8 cellular contexts compared by ENCODE assay signal in genomic region chr4:56435001-56435747, GRCh38. TPM values are rescaled to one million over a fixed set of nuclear protein-coding genes. Genes with fewer than 3 reads are reported as not detected.
DNase-seq lines count a peak whose midpoint lies in the region; ATAC-seq lines count a peak whose summit lies in the region.

Gene PPAT, minus strand, starts transcription at chr4:56435615. Its CDS starts 138 bp downstream, at chr4:56435477.

- H3K27ac Mint-ChIP-seq in effector memory CD8-positive, alpha-beta T cell, result peak within 1 kb of the TSS; percentile 77 to 80

- H3K4me1 ChIP-seq in mesendoderm (ENCODE audit: control insufficient read depth, low read depth, low read length), result peaks cover 4% of the 10 kb centered on the region

- H3K18ac ChIP-seq in mesendoderm (ENCODE audit: low read length), result peak within 1 kb of the TSS; percentile 97

- peak within 1 kb of the TSS; percentile 95 for H3K4me3 ChIP-seq in mesendoderm (ENCODE audit: low read length)

- no peaks in the 10 kb centered on the region for H3K79me1 ChIP-seq in mesendoderm (ENCODE audit: low read length)

- H2BK5ac ChIP-seq in mesendoderm (ENCODE audit: low read length), result peak within 1 kb of the TSS; percentile 81

- peak within 1 kb of the TSS; percentile 96 for H3K4me2 ChIP-seq in mesendoderm (ENCODE audit: low read length)

- WGBS in mesendoderm (ENCODE audit: extremely low coverage, insufficient coverage, low lambda C conversion rate), result no CpG with 5 or more reads among the region's 62 CpGs

- H2AK5ac ChIP-seq in mesendoderm (ENCODE audit: low read length), result no peak within 1 kb of the TSS

- H4K8ac ChIP-seq in mesendoderm (ENCODE audit: low read depth, low read length), result peak within 1 kb of the TSS; percentile 7

- H3K9me3 Mint-ChIP-seq in effector memory CD8-positive, alpha-beta T cell, result no peaks in the 10 kb centered on the region

- peak within 1 kb of the TSS; percentile 85 for H3K4ac ChIP-seq in mesendoderm (ENCODE audit: low read depth, low read length)

- H3K4me1 Mint-ChIP-seq in effector memory CD8-positive, alpha-beta T cell (ENCODE audit: low read depth in 2 of 2), result peaks cover 22 to 29% of the 10 kb centered on the region in 2 donors

- H3K9ac ChIP-seq in mesendoderm (ENCODE audit: low read length), result peak within 1 kb of the TSS; percentile 97

- no peak within 1 kb of the TSS for H2BK120ac ChIP-seq in mesendoderm (ENCODE audit: low read depth, low read length)

- H3K27me3 ChIP-seq in mesendoderm (ENCODE audit: insufficient read depth, low read length, poor library complexity), result no peaks in the 10 kb centered on the region

- H3K36me3 Mint-ChIP-seq in effector memory CD8-positive, alpha-beta T cell (ENCODE audit: insufficient read depth), result peaks cover 19% of the 10 kb centered on the region

- no peak within 1 kb of the TSS for H3K23ac ChIP-seq in mesendoderm (ENCODE audit: low read length)

- DNase-seq in COLO668 (lab: John Stamatoyannopoulos, UW; ENCODE audit: unreplicated experiment), result peak; percentile 97
- DNase-seq in HS-5 (ENCODE audit: low read depth), result peak; percentile 80
- DNase-seq in NOMO-1 treated with dmso at 0.1 percent for 144 hours (lab: John Stamatoyannopoulos, UW; ENCODE audit: unreplicated experiment), result peak; percentile 96
- peak; percentile 95 to 98 (median 96) for DNase-seq in activated CD8-positive, alpha-beta memory T cell treated with anti-CD3 and anti-CD28 coated beads for 48 hours (ENCODE audit: low read depth in 2 of 3, low spot score in 2 of 3)
- DNase-seq in effector memory CD8-positive, alpha-beta T cell, result peak; percentile 99 to 100 (median 99)
- peak; percentile 99 for DNase-seq in mesendoderm
- peak; percentile 95 to 96 for DNase-seq in stimulated activated CD8-positive, alpha-beta memory T cell treated with anti-CD3 and anti-CD28 coated beads, Interleukin-15, amount 100 ng/mL, for 4 hours (ENCODE audit: low read depth in 2 of 2)

- peak; percentile 73 for ATAC-seq in GM19467 (IDR thresholded peaks at IDR 0.05; ENCODE audit: unreplicated experiment)
- peak; percentile 78 for ATAC-seq in effector memory CD8-positive, alpha-beta T cell (replicated peaks)

- H4K5ac ChIP-seq in mesendoderm (ENCODE audit: low read length), result no peak within 1 kb of the TSS

- H3K4me3 Mint-ChIP-seq in effector memory CD8-positive, alpha-beta T cell, result peak within 1 kb of the TSS; percentile 86 to 87

- peak within 1 kb of the TSS; percentile 88 for H3K27ac ChIP-seq in mesendoderm (ENCODE audit: low read depth, low read length)

- H3K79me2 ChIP-seq in mesendoderm (ENCODE audit: control insufficient read depth, insufficient read depth, low read length), result peaks cover 78% of the 10 kb centered on the region

- no peaks in the 10 kb centered on the region for H3K36me3 ChIP-seq in mesendoderm (ENCODE audit: control insufficient read depth, insufficient read depth, low read length)

- no peak within 1 kb of the TSS for H2BK15ac ChIP-seq in mesendoderm (replicated peaks; ENCODE audit: low read depth)

- no peaks in the 10 kb centered on the region for H3K27me3 Mint-ChIP-seq in effector memory CD8-positive, alpha-beta T cell

- H3K56ac ChIP-seq in mesendoderm (ENCODE audit: low read length), result peak within 1 kb of the TSS; percentile 99

RNA-seq across cellular contexts. Expression of gene PPAT, which starts in this region (rescaled TPM):
- 50.7 TPM for polyA plus RNA-seq in mesendoderm (2013, experiment 1 of 2)
- polyA plus RNA-seq in mesendoderm (2013, experiment 2 of 2), result 51.0 TPM

Comparison
In these comparisons a context has a peak if more than half of its experiments do, and no peak if none do; other contexts are left out.
1. Peak in every context shown above with its lines: DNase-seq, ATAC-seq, H3K4me3 ChIP-seq and H3K27ac ChIP-seq.